ENCODE assay signal across 1 cellular context in genomic region chr20:62254021-62254724, GRCh38.
TF ChIP-seq lines count a peak whose summit lies in the region.

No MANE protein-coding gene starts in this region.

TF ChIP-seq in HCT116, 20 proteins besides CTCF, POLR2A, EP300 and RAD21:
- TF ChIP-seq ZFX (IDR thresholded peaks at IDR 0.05) = no peak
- no peak for TF ChIP-seq FOSL1 (IDR thresholded peaks at IDR 0.05; ENCODE audit: low read depth)
- TF ChIP-seq EGR1 (IDR thresholded peaks at IDR 0.05; ENCODE audit: low read depth) = no peak
- no peak for TF ChIP-seq ATF3 (IDR thresholded peaks at IDR 0.05)
- no peak for TF ChIP-seq EZH2 (IDR thresholded peaks at IDR 0.05)
- TF ChIP-seq ELF1 (IDR thresholded peaks at IDR 0.05; ENCODE audit: borderline replicate concordance, low read depth) = no peak
- TF ChIP-seq ZNF274 (IDR thresholded peaks at IDR 0.05; ENCODE audit: low read depth, low read length) = no peak
- TF ChIP-seq YY1 (IDR thresholded peaks at IDR 0.05; ENCODE audit: extremely low read depth, insufficient replicate concordance, low read depth, low read length) = no peak
- TF ChIP-seq MAX (IDR thresholded peaks at IDR 0.05) = no peak
- TF ChIP-seq EZH2phosphoT487 (IDR thresholded peaks at IDR 0.05; ENCODE audit: borderline replicate concordance) = no peak
- no peak for TF ChIP-seq SP1 (IDR thresholded peaks at IDR 0.05; ENCODE audit: low read depth)
- TF ChIP-seq CEBPB (IDR thresholded peaks at IDR 0.05; ENCODE audit: low read depth) = no peak
